ENCODE assay signal across 8 cellular contexts in the genomic region with DNA sequence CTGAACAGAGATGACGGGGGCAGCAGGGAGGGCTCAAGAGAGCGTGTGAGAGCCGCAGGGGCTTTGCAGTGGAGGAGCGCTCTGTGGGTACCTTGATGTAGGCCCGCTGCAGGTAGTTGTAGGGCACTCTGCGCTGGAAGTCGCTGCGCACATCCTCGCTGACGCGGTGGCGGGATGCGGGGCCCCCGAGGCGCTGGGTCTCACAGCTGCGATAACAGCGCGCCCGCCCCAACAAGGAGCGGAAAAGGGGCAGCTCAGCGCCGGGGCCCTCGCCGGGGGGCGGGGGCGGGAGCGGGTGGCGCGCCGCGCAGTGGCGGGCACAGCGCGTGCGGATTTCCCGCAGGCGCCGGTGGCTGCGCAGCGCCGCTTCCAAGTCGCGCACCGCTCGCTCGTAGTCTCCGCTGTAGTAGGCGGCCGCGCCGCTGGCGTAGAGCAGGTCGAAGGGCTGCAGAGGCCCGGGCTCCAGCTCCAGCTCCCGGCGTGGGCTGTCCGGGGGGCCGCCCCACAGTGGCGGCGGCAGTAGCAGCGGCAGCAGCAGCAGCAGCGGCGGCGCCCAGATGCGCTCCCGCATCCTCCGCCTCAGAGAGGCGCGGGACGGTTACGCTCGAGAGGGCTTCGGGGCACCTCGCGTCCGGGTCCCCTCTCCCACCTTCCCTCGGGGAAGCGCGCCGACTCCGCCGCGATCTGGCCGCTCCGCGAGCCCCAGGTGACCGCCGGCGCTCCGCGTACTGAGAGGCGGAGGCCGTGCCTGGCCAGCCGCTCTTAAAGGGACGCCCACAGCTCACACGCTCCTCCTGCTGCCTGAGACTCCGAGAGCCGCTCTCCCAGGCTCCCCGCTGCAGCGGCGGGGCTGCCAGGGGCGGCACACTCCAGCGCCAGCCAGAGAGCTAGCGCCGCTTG. TPM values are rescaled to one million over a fixed set of nuclear protein-coding genes. Genes with fewer than 3 reads are reported as not detected.
DNase-seq lines count a peak whose midpoint lies in the region; TF ChIP-seq lines count a peak whose summit lies in the region.

A gene with protein sequence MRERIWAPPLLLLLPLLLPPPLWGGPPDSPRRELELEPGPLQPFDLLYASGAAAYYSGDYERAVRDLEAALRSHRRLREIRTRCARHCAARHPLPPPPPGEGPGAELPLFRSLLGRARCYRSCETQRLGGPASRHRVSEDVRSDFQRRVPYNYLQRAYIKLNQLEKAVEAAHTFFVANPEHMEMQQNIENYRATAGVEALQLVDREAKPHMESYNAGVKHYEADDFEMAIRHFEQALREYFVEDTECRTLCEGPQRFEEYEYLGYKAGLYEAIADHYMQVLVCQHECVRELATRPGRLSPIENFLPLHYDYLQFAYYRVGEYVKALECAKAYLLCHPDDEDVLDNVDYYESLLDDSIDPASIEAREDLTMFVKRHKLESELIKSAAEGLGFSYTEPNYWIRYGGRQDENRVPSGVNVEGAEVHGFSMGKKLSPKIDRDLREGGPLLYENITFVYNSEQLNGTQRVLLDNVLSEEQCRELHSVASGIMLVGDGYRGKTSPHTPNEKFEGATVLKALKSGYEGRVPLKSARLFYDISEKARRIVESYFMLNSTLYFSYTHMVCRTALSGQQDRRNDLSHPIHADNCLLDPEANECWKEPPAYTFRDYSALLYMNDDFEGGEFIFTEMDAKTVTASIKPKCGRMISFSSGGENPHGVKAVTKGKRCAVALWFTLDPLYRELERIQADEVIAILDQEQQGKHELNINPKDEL (minus strand): TSS at position 737 of the 900 bp plus-strand sequence. CDS start 166 bp downstream, at position 571.

- H3K79me2 ChIP-seq in GM23248 (ENCODE audit: insufficient read depth): no peaks in the 10 kb centered on the region

- H3K4me3 ChIP-seq in GM23248: peak within 1 kb of the TSS; percentile 82
- H3K4me3 ChIP-seq in SK-N-MC: peak within 1 kb of the TSS; percentile 92

- TF ChIP-seq CTCF in LNCAP (IDR thresholded peaks at IDR 0.05): peak; percentile 46

- no peaks in the 10 kb centered on the region for H3K9me2 ChIP-seq in GM23248 (ENCODE audit: insufficient read depth)

- no peaks in the 10 kb centered on the region for H4K20me1 ChIP-seq in GM23248 (ENCODE audit: insufficient read depth)

- peaks cover 9% of the 10 kb centered on the region for H3F3A ChIP-seq in GM23248 (ENCODE audit: insufficient read depth)

- H3K4me1 ChIP-seq in GM23248 (ENCODE audit: insufficient read depth): 0 out of 2 replicates have a peak, but pooled peaks cover 3% of the 10 kb centered on the region

- H3K9ac ChIP-seq in GM23248 (peak within 1 kb of the TSS; percentile 74), SK-N-MC (ENCODE audit: insufficient read length) (peak within 1 kb of the TSS; percentile 63)

- 0 out of 2 replicates have a peak within 1 kb of the TSS, but pooled peaks have one; percentile 22 for H3K27ac ChIP-seq in GM23248
- H3K27ac ChIP-seq in SK-N-MC: no peak within 1 kb of the TSS

- peak within 1 kb of the TSS; percentile 88 for H2AFZ ChIP-seq in GM23248

- peak within 1 kb of the TSS; percentile 74 for H3K4me2 ChIP-seq in GM23248 (ENCODE audit: unreplicated experiment)

- H3K27me3 ChIP-seq in GM23248 (replicated peaks; ENCODE audit: insufficient read depth): no peaks in the 10 kb centered on the region

- 3% methylated on average over 55 to 78 of the region's 105 CpGs for WGBS in GM23248 (ENCODE audit: low coverage in 1 of 2, low lambda C conversion rate in 2 of 2, missing lambda C conversion rate in 2 of 2), 2 experiments

- in situ Hi-C loops in GM23248 (cut with MboI): no loop called here

- H3K36me3 ChIP-seq in GM23248 (ENCODE audit: low read depth): no peaks in the 10 kb centered on the region
- H3K36me3 ChIP-seq in SK-N-MC (ENCODE audit: insufficient read depth, low read length): no peaks in the 10 kb centered on the region

- no peaks in the 10 kb centered on the region for H3K9me3 ChIP-seq in GM23248 (ENCODE audit: low read depth)
- H3K9me3 ChIP-seq in SK-N-MC (ENCODE audit: low read depth, low read length): no peaks in the 10 kb centered on the region

- DNase-seq in ELR (ENCODE audit: low read depth): peak; percentile 93
- peak; percentile 97 for DNase-seq in GM23248
- no peak for DNase-seq in SK-N-MC (ENCODE audit: low read depth, low spot score)
- DNase-seq in dermis blood vessel endothelial cell: peak; percentile 97
- DNase-seq in kidney tubule cell (ENCODE audit: low spot score): peak; percentile 95
- DNase-seq in stimulated activated CD4-positive, alpha-beta T cell treated with anti-CD3 and anti-CD28 coated beads, Interleukin-12 subunit alpha, Interleukin-12 subunit beta, amount 100 ng/mL, for 48 hours (ENCODE audit: low read depth in 2 of 3, low spot score in 1 of 3): peak in 2 of 3 donors; percentile 9 to 16
- DNase-seq in NCI-H2196 treated with DMSO at 0.1 percent for 48 hours (lab: John Stamatoyannopoulos, UW; ENCODE audit: unreplicated experiment): no peak

RNA-seq across cellular contexts. Expression of the gene that starts here (rescaled TPM):
- total RNA-seq in GM23248 (2014; rRNA removed; shearing (Covaris generic)): 14.9 and 41.5 TPM in 2 replicates
- polyA plus RNA-seq in GM23248 (2016; fragmentation: Nextera tagmentation; extraction: Ambion mirVana): 4.7 and 5.3 TPM in 2 replicates
- 13.1 and 18.5 TPM in 2 replicates for total RNA-seq in dermis blood vessel endothelial cell

Comparison
In these comparisons a context has a peak if more than half of its experiments do, and no peak if none do; other contexts are left out.
1. DNase-seq: peak in ELR (single experiment), GM23248 (single experiment), dermis blood vessel endothelial cell (single experiment), kidney tubule cell (single experiment) and stimulated activated CD4-positive, alpha-beta T cell treated with anti-CD3 and anti-CD28 coated beads, Interleukin-12 subunit alpha, Interleukin-12 subunit beta, amount 100 ng/mL, for 48 hours (2 of 3); none in SK-N-MC (single experiment) and NCI-H2196 treated with DMSO at 0.1 percent for 48 hours (single experiment).